Comparison of ENCODE assay signal across 28 cellular contexts in the genomic region with DNA sequence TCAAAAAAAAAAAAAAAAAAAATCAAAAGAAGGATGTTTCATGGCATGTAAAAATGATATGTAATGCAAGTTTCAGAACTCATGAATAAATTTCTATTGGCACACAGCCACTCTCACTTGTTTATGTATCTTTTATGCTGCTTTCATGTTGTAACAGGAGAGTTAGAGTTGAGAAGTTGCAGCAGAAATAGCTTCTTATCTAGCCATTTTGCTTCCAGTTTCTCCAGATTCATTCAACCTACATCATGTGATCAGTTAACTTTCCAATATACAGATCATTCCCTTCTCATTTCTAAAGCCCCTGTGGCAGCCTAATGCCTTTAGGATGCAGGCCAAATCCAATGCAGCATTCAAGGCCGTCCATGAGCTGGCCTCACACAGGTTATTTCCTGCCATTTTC. TPM values are rescaled to one million over a fixed set of nuclear protein-coding genes. Genes with fewer than 3 reads are reported as not detected.
DNase-seq lines count a peak whose midpoint lies in the region; ATAC-seq and TF ChIP-seq lines count a peak whose summit lies in the region.
"Had no signal": no experiment of that assay in that cellular context is flagged by ENCODE, and none has a peak within 500 bp of the region (broad histone marks: within the 10 kb centered on the region; RNA-seq: fewer than 3 reads in every experiment).

No MANE protein-coding gene starts in this region.

- H3K9me3 ChIP-seq in adipocyte (ENCODE audit: control insufficient read depth, low read length) = no peaks in the 10 kb centered on the region
- no peaks in the 10 kb centered on the region for H3K9me3 ChIP-seq in endodermal cell (ENCODE audit: control insufficient read depth, low read length)
- H3K9me3 ChIP-seq in BE2C = no peaks in the 10 kb centered on the region
- H3K9me3 ChIP-seq: BLaER1, gastroesophageal sphincter, pancreas, right atrium auricular region had no signal

- peaks cover 3% of the 10 kb centered on the region; the same call in 1 of the 2 replicates for H3F3A ChIP-seq in GM23338 (replicated peaks; ENCODE audit: low read depth)

- no peaks in the 10 kb centered on the region for H3K4me1 ChIP-seq in GM23338 (ENCODE audit: insufficient read depth)
- no peaks in the 10 kb centered on the region for H3K4me1 ChIP-seq in adipocyte (ENCODE audit: control insufficient read depth, insufficient read depth, low read length)
- no peaks in the 10 kb centered on the region for H3K4me1 ChIP-seq in endodermal cell (ENCODE audit: control insufficient read depth, insufficient read depth, low read length)
- no peaks in the 10 kb centered on the region for H3K4me1 ChIP-seq in BE2C
- H3K4me1 ChIP-seq: pancreas had no signal

- H3K36me3 Mint-ChIP-seq in GM23338 (ENCODE audit: low read depth) = no peaks in the 10 kb centered on the region
- no peaks in the 10 kb centered on the region for H3K36me3 Mint-ChIP-seq in endodermal cell (ENCODE audit: low read depth)
- H3K36me3 Mint-ChIP-seq in mesothelial cell of epicardium = no peaks in the 10 kb centered on the region
- H3K36me3 Mint-ChIP-seq: activated naive CD8-positive, alpha-beta T cell treated with anti-CD3 and anti-CD28 coated beads for 36 hours; immature natural killer cell; naive thymus-derived CD8-positive, alpha-beta T cell had no signal

- no peak overlapping the region for H3K4me2 ChIP-seq in GM23338
- H3K4me2 ChIP-seq: BLaER1, KMS-11, smooth muscle cell had no signal

- H3K4me3 ChIP-seq in GM23338 (no peak overlapping the region), adipocyte (ENCODE audit: low read length) (no peak overlapping the region), endodermal cell (ENCODE audit: low read length) (no peak overlapping the region), BE2C (ENCODE audit: low read depth, low read length) (no peak overlapping the region)
- H3K4me3 ChIP-seq: BLaER1, gastroesophageal sphincter, pancreas, right atrium auricular region, smooth muscle cell had no signal

- H3K27ac ChIP-seq in GM23338 (ENCODE audit: low read depth) (no peak overlapping the region), endodermal cell (ENCODE audit: low read depth, low read length) (no peak overlapping the region)
- H3K27ac ChIP-seq: BLaER1, gastroesophageal sphincter, KMS-11, pancreas, right atrium auricular region had no signal

- H3K36me3 ChIP-seq in GM23338 (ENCODE audit: insufficient read depth) = no peaks in the 10 kb centered on the region
- no peaks in the 10 kb centered on the region for H3K36me3 ChIP-seq in adipocyte (ENCODE audit: control insufficient read depth, insufficient read depth, low read length, severe bottlenecking)
- H3K36me3 ChIP-seq in endodermal cell (ENCODE audit: control insufficient read depth, insufficient read depth, low read length) = no peaks in the 10 kb centered on the region
- H3K36me3 ChIP-seq in BE2C = no peaks in the 10 kb centered on the region
- H3K36me3 ChIP-seq: BLaER1, gastroesophageal sphincter, pancreas, right atrium auricular region had no signal

- TF ChIP-seq CTCF in GM23338 (conservative IDR thresholded peaks at IDR 0.05; ENCODE audit: low read depth in 2 of 2) (no peak), endodermal cell (conservative IDR thresholded peaks at IDR 0.05) (no peak), mesothelial cell of epicardium (IDR thresholded peaks at IDR 0.05; ENCODE audit: unreplicated experiment) (no peak), BE2C (IDR thresholded peaks at IDR 0.05; ENCODE audit: low read depth, low read length) (no peak)

- WGBS in endodermal cell (ENCODE audit: insufficient coverage in 1 of 2, insufficient read length in 1 of 2), 2 experiments = 80 to 88% methylated on average over 1 of the region's 1 CpG

- H3K27ac Mint-ChIP-seq in GM23338 (peak overlapping the region; percentile 54; the same call in 1 of the 2 replicates), endodermal cell (peak overlapping the region; percentile 22), mesothelial cell of epicardium (peak overlapping the region; percentile 90)
- H3K27ac Mint-ChIP-seq in stimulated activated naive CD8-positive, alpha-beta T cell treated with anti-CD3 and anti-CD28 coated beads, Interleukin-15, amount 100 ng/mL, for 72 hours = no peak overlapping the region
- H3K27ac Mint-ChIP-seq: activated CD4-positive, alpha-beta T cell treated with anti-CD3 and anti-CD28 coated beads for 36 hours; activated naive CD8-positive, alpha-beta T cell treated with anti-CD3 and anti-CD28 coated beads for 36 hours; T-helper 2 cell treated with Interferon-gamma antibody and Interleukin-4, amounts not matched to agents 5 μg/mL and 100 μg/mL, for 36 hours had no signal

- no peaks in the 10 kb centered on the region for H3K27me3 ChIP-seq in GM23338 (ENCODE audit: insufficient read depth)
- H3K27me3 ChIP-seq in adipocyte (replicated peaks; ENCODE audit: control insufficient read depth, insufficient read depth, low read length) = no peaks in the 10 kb centered on the region
- H3K27me3 ChIP-seq in endodermal cell (ENCODE audit: control insufficient read depth, insufficient read depth, low read length, poor library complexity, severe bottlenecking) = no peaks in the 10 kb centered on the region
- no peaks in the 10 kb centered on the region for H3K27me3 ChIP-seq in BE2C
- H3K27me3 ChIP-seq: BLaER1, gastroesophageal sphincter, pancreas, right atrium auricular region had no signal

- no peaks in the 10 kb centered on the region for H3K9me3 Mint-ChIP-seq in GM23338
- peaks cover 7% of the 10 kb centered on the region for H3K9me3 Mint-ChIP-seq in endodermal cell
- H3K9me3 Mint-ChIP-seq in mesothelial cell of epicardium = no peaks in the 10 kb centered on the region
- no peaks in the 10 kb centered on the region for H3K9me3 Mint-ChIP-seq in stimulated activated naive CD8-positive, alpha-beta T cell treated with anti-CD3 and anti-CD28 coated beads, Interleukin-15, amount 100 ng/mL, for 72 hours
- H3K9me3 Mint-ChIP-seq: activated naive CD8-positive, alpha-beta T cell treated with anti-CD3 and anti-CD28 coated beads for 36 hours; immature natural killer cell; naive thymus-derived CD8-positive, alpha-beta T cell; T-helper 2 cell treated with Interferon-gamma antibody and Interleukin-4, amounts not matched to agents 5 μg/mL and 100 μg/mL, for 36 hours had no signal

- no peak for ATAC-seq in GM23338
- no peak for ATAC-seq in stimulated activated naive CD8-positive, alpha-beta T cell treated with anti-CD3 and anti-CD28 coated beads, Interleukin-15, amount 100 ng/mL, for 72 hours
- ATAC-seq: activated CD4-positive, alpha-beta T cell treated with anti-CD3 and anti-CD28 coated beads for 36 hours; gastroesophageal sphincter; naive thymus-derived CD8-positive, alpha-beta T cell; pancreas had no signal

- H3K4me3 Mint-ChIP-seq in GM23338 (no peak overlapping the region), endodermal cell (no peak overlapping the region), mesothelial cell of epicardium (no peak overlapping the region)
- H3K4me3 Mint-ChIP-seq in stimulated activated naive CD8-positive, alpha-beta T cell treated with anti-CD3 and anti-CD28 coated beads, Interleukin-15, amount 100 ng/mL, for 72 hours = no peak overlapping the region
- H3K4me3 Mint-ChIP-seq: activated CD4-positive, alpha-beta T cell treated with anti-CD3 and anti-CD28 coated beads for 36 hours; activated naive CD8-positive, alpha-beta T cell treated with anti-CD3 and anti-CD28 coated beads for 36 hours; immature natural killer cell; naive thymus-derived CD8-positive, alpha-beta T cell; T-helper 2 cell treated with Interferon-gamma antibody and Interleukin-4, amounts not matched to agents 5 μg/mL and 100 μg/mL, for 36 hours had no signal

- no peaks in the 10 kb centered on the region for H3K79me2 ChIP-seq in GM23338 (replicated peaks; ENCODE audit: insufficient read depth)

- no peak for DNase-seq in GM23338 (ENCODE audit: low spot score)
- DNase-seq in adipocyte (ENCODE audit: low read depth) = peak; percentile 23
- no peak for DNase-seq in endodermal cell
- no peak for DNase-seq in mesothelial cell of epicardium (ENCODE audit: low spot score in 2 of 2, unreplicated experiment in 2 of 2)
- no peak for DNase-seq in BE2C
- DNase-seq in stimulated activated naive CD8-positive, alpha-beta T cell treated with anti-CD3 and anti-CD28 coated beads, Interleukin-15, amount 100 ng/mL, for 72 hours = no peak
- no peak for DNase-seq in NCI-H128 (lab: John Stamatoyannopoulos, UW; ENCODE audit: unreplicated experiment)
- no peak for DNase-seq in amygdala (lab: John Stamatoyannopoulos, UW)
- DNase-seq: activated CD4-positive, alpha-beta T cell treated with anti-CD3 and anti-CD28 coated beads for 36 hours; activated CD8-positive, alpha-beta memory T cell treated with anti-CD3 and anti-CD28 coated beads for 24 hours; activated effector memory CD4-positive, alpha-beta T cell treated with anti-CD3 and anti-CD28 coated beads, Interleukin-2, amount 50 U/mL, for 16 hours; activated naive CD8-positive, alpha-beta T cell treated with anti-CD3 and anti-CD28 coated beads for 36 hours; effector CD8-positive, alpha-beta T cell; GDM1; hippocampal formation; immature natural killer cell; naive thymus-derived CD8-positive, alpha-beta T cell; NCI-H1436 treated with DMSO at 0.1 percent for 48 hours; pancreas; stimulated activated CD4-positive, alpha-beta T cell treated with anti-CD3 and anti-CD28 coated beads, Interleukin-1b, Interleukin-23, amount 100 ng/mL, for 48 hours; stimulated activated CD8-positive, alpha-beta memory T cell treated with anti-CD3 and anti-CD28 coated beads, Interleukin-4, amount 100 ng/mL, for 48 hours; trophoblast cell had no signal

- H3K9ac ChIP-seq in adipocyte (ENCODE audit: low read length) (no peak overlapping the region), endodermal cell (ENCODE audit: extremely low read depth, low read length, poor library complexity, severe bottlenecking) (no peak overlapping the region)
- H3K9ac ChIP-seq: BLaER1, KMS-11 had no signal

- H2AFZ ChIP-seq in GM23338 = peak overlapping the region; percentile 33; the same call in 1 of the 2 replicates

- H3K27me3 Mint-ChIP-seq in GM23338 (ENCODE audit: insufficient read depth, low read depth, poor library complexity) (peaks cover 19% of the 10 kb centered on the region), endodermal cell (ENCODE audit: insufficient read depth) (no peaks in the 10 kb centered on the region), mesothelial cell of epicardium (ENCODE audit: low read depth) (no peaks in the 10 kb centered on the region)
- no peaks in the 10 kb centered on the region for H3K27me3 Mint-ChIP-seq in stimulated activated naive CD8-positive, alpha-beta T cell treated with anti-CD3 and anti-CD28 coated beads, Interleukin-15, amount 100 ng/mL, for 72 hours
- H3K27me3 Mint-ChIP-seq: activated CD4-positive, alpha-beta T cell treated with anti-CD3 and anti-CD28 coated beads for 36 hours; activated naive CD8-positive, alpha-beta T cell treated with anti-CD3 and anti-CD28 coated beads for 36 hours; naive thymus-derived CD8-positive, alpha-beta T cell had no signal

- no peaks in the 10 kb centered on the region for H3K9me2 ChIP-seq in GM23338 (ENCODE audit: insufficient read depth)

- no peaks in the 10 kb centered on the region for H4K20me1 ChIP-seq in GM23338 (replicated peaks; ENCODE audit: insufficient read depth)
- H4K20me1 ChIP-seq: BLaER1 had no signal

- H3K4me1 Mint-ChIP-seq in GM23338 (peaks cover 2% of the 10 kb centered on the region; the same call in 2 of the 3 replicates), endodermal cell (no peaks in the 10 kb centered on the region), mesothelial cell of epicardium (peaks cover 8% of the 10 kb centered on the region)
- peaks cover 7% of the 10 kb centered on the region for H3K4me1 Mint-ChIP-seq in stimulated activated naive CD8-positive, alpha-beta T cell treated with anti-CD3 and anti-CD28 coated beads, Interleukin-15, amount 100 ng/mL, for 72 hours

RNA-seq across cellular contexts. Expression of a gene that starts 30.4 kb away (rescaled TPM):
- 18.4 and 19.8 TPM in 2 replicates for total RNA-seq in GM23338 (2014; rRNA removed; shearing (Covaris generic))
- polyA plus RNA-seq in GM23338 (2016; fragmentation: Nextera tagmentation; extraction: Ambion mirVana) = 6.1 and 7.1 TPM in 2 replicates
- total RNA-seq in endodermal cell (10 to 100 TPM; 12.0 to 13.3 TPM), mesothelial cell of epicardium (10.9 to 12.1 TPM (median 11.0 TPM) in 3 replicates)
- polyA plus RNA-seq in endodermal cell (2013, experiment 1 of 2) = 8.2 TPM
- 7.5 TPM for polyA plus RNA-seq in endodermal cell (2013, experiment 2 of 2)
- polyA plus RNA-seq in BE2C (2012; ENCODE audit: insufficient read depth, insufficient read length, low read depth) = 7.9 TPM

RNA-seq across cellular contexts. Expression of a gene that starts 31.9 kb away (rescaled TPM):
- 326 and 332 TPM in 2 replicates for total RNA-seq in GM23338 (2014; rRNA removed; shearing (Covaris generic))
- polyA plus RNA-seq in GM23338 (2016; fragmentation: Nextera tagmentation; extraction: Ambion mirVana) = 194 and 196 TPM in 2 replicates
- total RNA-seq in endodermal cell = 100 to 1,000 TPM; 369 to 402 TPM
- polyA plus RNA-seq in endodermal cell (2013, experiment 1 of 2) = 188 TPM
- polyA plus RNA-seq in endodermal cell (2013, experiment 2 of 2) = 200 TPM
- total RNA-seq in mesothelial cell of epicardium = 164 to 169 TPM (median 164 TPM) in 3 replicates
- polyA plus RNA-seq in BE2C (2012; ENCODE audit: insufficient read depth, insufficient read length, low read depth) = 134 TPM

Comparison
In these comparisons a context has a peak if more than half of its experiments do, and no peak if none do; other contexts are left out.
1. H3K27ac Mint-ChIP-seq: peak in GM23338 (single experiment), endodermal cell (single experiment) and mesothelial cell of epicardium (single experiment); none in stimulated activated naive CD8-positive, alpha-beta T cell treated with anti-CD3 and anti-CD28 coated beads, Interleukin-15, amount 100 ng/mL, for 72 hours (0 of 2).